In genomic region chr4:83013420-83013867, GRCh38 we compare ENCODE assay signal across 8 cellular contexts. TPM values are rescaled to one million over a fixed set of nuclear protein-coding genes. Genes with fewer than 3 reads are reported as not detected.
DNase-seq lines count a peak whose midpoint lies in the region; ATAC-seq and TF ChIP-seq lines count a peak whose summit lies in the region.

No MANE protein-coding gene starts in this region.

- no peaks in the 10 kb centered on the region for H3K36me3 Mint-ChIP-seq in osteocyte (ENCODE audit: unreplicated experiment)

- H3K4me2 ChIP-seq in PC-3 (ENCODE audit: low read length): peak overlapping the region; percentile 92

- no peaks in the 10 kb centered on the region for H3K27me3 ChIP-seq in PC-3 (ENCODE audit: low read length)

- peaks cover 34% of the 10 kb centered on the region for H3K4me1 Mint-ChIP-seq in osteocyte (ENCODE audit: unreplicated experiment)

- H3K27ac Mint-ChIP-seq in osteocyte (ENCODE audit: unreplicated experiment): peak overlapping the region; percentile 94

- no peaks in the 10 kb centered on the region for H3K36me3 ChIP-seq in PC-3 (ENCODE audit: low read depth, low read length)

- DNase-seq in NCI-H1092 treated with DMSO at 0.1 percent for 48 hours (lab: John Stamatoyannopoulos, UW) (peak; percentile 71), NCI-H1092 (lab: John Stamatoyannopoulos, UW) (no peak), PC-3 (no peak), epithelial cell of prostate (ENCODE audit: low read depth, low spot score) (no peak), osteocyte (ENCODE audit: extremely low spot score, unreplicated experiment) (no peak), activated gamma-delta T cell treated with Interleukin-2 at 50 U/mL for 16 hours (no peak)
- DNase-seq in central memory CD4-positive, alpha-beta T cell: no peak

- no peaks in the 10 kb centered on the region for H4K20me1 ChIP-seq in PC-3 (ENCODE audit: low read length)

- BruUV-seq in PC-3 (replicated peaks; lab: Mats Ljungman, UMichigan): TSS peak; percentile 97

- H3K27me3 Mint-ChIP-seq in osteocyte (ENCODE audit: unreplicated experiment): no peaks in the 10 kb centered on the region

- POLR2A ChIA-PET in PC-3 (lab: Charles Lee; ENCODE audit: unreplicated experiment): interaction anchor here (0.8 to 1.1 kb wide), 3 partner anchors 22 to 294 kb away, joined by 4 to 15 read pairs (median 6); partner anchors contain the start of gene COPS4

- no peaks in the 10 kb centered on the region for H3K9me3 ChIP-seq in PC-3 (ENCODE audit: low read length)

- peaks cover 40% of the 10 kb centered on the region for H3K79me2 ChIP-seq in PC-3 (ENCODE audit: low read length)

- TF ChIP-seq CTCF in PC-3 (conservative IDR thresholded peaks at IDR 0.05; ENCODE audit: low read depth, low read length) (no peak), osteocyte (IDR thresholded peaks at IDR 0.05) (no peak)

- intact Hi-C loops in PC-3 (cut with micrococcal nuclease): loop anchor here (1.0 to 2.0 kb wide), 2 partner anchors 21 to 113 kb away; partner anchors contain the start of gene THAP9

- H3K4me1 ChIP-seq in PC-3 (ENCODE audit: insufficient read depth, low read length): peaks cover 19% of the 10 kb centered on the region

- no peaks in the 10 kb centered on the region for H3F3A ChIP-seq in PC-3 (ENCODE audit: low read length, unreplicated experiment)

- H2AFZ ChIP-seq in PC-3 (ENCODE audit: low read length): peak overlapping the region; percentile 78

- peak overlapping the region; percentile 76 for H3K9ac ChIP-seq in PC-3 (ENCODE audit: low read length)

- ATAC-seq in PC-3: no peak
- ATAC-seq in GM18907 (IDR thresholded peaks at IDR 0.05; ENCODE audit: unreplicated experiment): no peak

- no peaks in the 10 kb centered on the region for H3K9me3 Mint-ChIP-seq in osteocyte (ENCODE audit: unreplicated experiment)

- H3K4me3 ChIP-seq in PC-3 (ENCODE audit: low read length): peak overlapping the region; percentile 70

- H3K27ac ChIP-seq in PC-3 (ENCODE audit: low read length) (peak overlapping the region; percentile 66), epithelial cell of prostate (peak overlapping the region; percentile 74)

- CTCF ChIA-PET in PC-3 (lab: Charles Lee): interaction anchor here (0.6 to 0.7 kb wide), 2 partner anchors 248 to 267 kb away, joined by 4 to 6 read pairs; no protein-coding TSS in a partner anchor

- no peaks in the 10 kb centered on the region for H3K9me2 ChIP-seq in PC-3 (replicated peaks; ENCODE audit: low read length)

- peak overlapping the region; percentile 83 for H3K4me3 Mint-ChIP-seq in osteocyte (ENCODE audit: unreplicated experiment)

RNA-seq across cellular contexts. Expression of gene LIN54, which starts 2.8 kb away (rescaled TPM):
- total RNA-seq in PC-3 (2014; rRNA removed) (12.7 and 15.9 TPM in 2 replicates), osteocyte (12.6 TPM in 2 replicates)

RNA-seq across cellular contexts. Expression of gene COPS4, which starts 21.5 kb away (rescaled TPM):
- total RNA-seq in PC-3 (2014; rRNA removed) (49.5 and 58.3 TPM in 2 replicates), osteocyte (33.8 and 38.5 TPM in 2 replicates)
